In genomic region chr2:130588698-130589458, GRCh38 we compare ENCODE assay signal across 12 cellular contexts. TPM values are rescaled to one million over a fixed set of nuclear protein-coding genes. Genes with fewer than 3 reads are reported as not detected.
DNase-seq lines count a peak whose midpoint lies in the region; ATAC-seq and TF ChIP-seq lines count a peak whose summit lies in the region.
"Not testable (repeated sequence)": the region's sequence is repeated elsewhere in the genome, so short reads cannot be mapped to it uniquely, and the experiment has no call there.
"Had no signal": no experiment of that assay in that cellular context is flagged by ENCODE, and none has a peak within 500 bp of the region (broad histone marks: within the 10 kb centered on the region; RNA-seq: fewer than 3 reads in every experiment).

No MANE protein-coding gene starts in this region.

- intact Hi-C loops in activated CD4-positive, alpha-beta T cell treated with anti-CD3 and anti-CD28 coated beads for 36 hours (cut with DNase I, micrococcal nuclease) = loop anchor here in 1 of 2 experiments (10.0 kb wide), 1 partner anchor 136 kb away; the partner anchor contains the start of gene GPR148
- intact Hi-C loops in natural killer cell (cut with micrococcal nuclease) = not testable (repeated sequence)

- TF ChIP-seq CTCF in natural killer cell (IDR thresholded peaks at IDR 0.05) = not testable (repeated sequence)

- POLR2A ChIA-PET in activated CD4-positive, alpha-beta T cell treated with anti-CD3 and anti-CD28 coated beads for 36 hours (lab: Charles Lee) = not testable (repeated sequence)

- not testable (repeated sequence) for H3K4me1 Mint-ChIP-seq in activated CD4-positive, alpha-beta T cell treated with anti-CD3 and anti-CD28 coated beads for 36 hours; natural killer cell

- H3K27me3 Mint-ChIP-seq in activated CD4-positive, alpha-beta T cell treated with anti-CD3 and anti-CD28 coated beads for 36 hours; natural killer cell (ENCODE audit: low read depth in 2 of 2): not testable (repeated sequence)

- H3K4me3 Mint-ChIP-seq in activated CD4-positive, alpha-beta T cell treated with anti-CD3 and anti-CD28 coated beads for 36 hours; natural killer cell: not testable (repeated sequence)

- ATAC-seq in GM18867 (IDR thresholded peaks at IDR 0.05; ENCODE audit: unreplicated experiment) = peak; percentile 77
- ATAC-seq in GM21381 (IDR thresholded peaks at IDR 0.05; ENCODE audit: unreplicated experiment) = peak; percentile 76
- ATAC-seq in HG02870 (IDR thresholded peaks at IDR 0.05; ENCODE audit: unreplicated experiment) = peak; percentile 79
- ATAC-seq in HG03378 (IDR thresholded peaks at IDR 0.05; ENCODE audit: unreplicated experiment) = peak; percentile 87
- peak; percentile 93 for ATAC-seq in activated CD4-positive, alpha-beta T cell treated with anti-CD3 and anti-CD28 coated beads for 36 hours
- ATAC-seq in activated naive CD4-positive, alpha-beta T cell treated with anti-CD3 and anti-CD28 coated beads, Interleukin-2, amount 50 U/mL, for 72 hours = peak; percentile 96 to 99
- peak; percentile 55 to 73 (median 68) for ATAC-seq in natural killer cell
- ATAC-seq in stimulated activated naive CD8-positive, alpha-beta T cell treated with anti-CD3 and anti-CD28 coated beads, Interleukin-15, Interleukin-2, amounts not matched to agents 100 U/mL and 50 U/mL, for 24 hours = peak; percentile 93

- CTCF ChIA-PET in activated CD4-positive, alpha-beta T cell treated with anti-CD3 and anti-CD28 coated beads for 36 hours (lab: Charles Lee) = not testable (repeated sequence)

- not testable (repeated sequence) for H3K27ac Mint-ChIP-seq in activated CD4-positive, alpha-beta T cell treated with anti-CD3 and anti-CD28 coated beads for 36 hours; activated naive CD4-positive, alpha-beta T cell treated with anti-CD3 and anti-CD28 coated beads, Interleukin-2, amount 50 U/mL, for 72 hours; natural killer cell

- not testable (repeated sequence) for H3K9me3 Mint-ChIP-seq in activated CD4-positive, alpha-beta T cell treated with anti-CD3 and anti-CD28 coated beads for 36 hours (ENCODE audit: low read depth); activated naive CD4-positive, alpha-beta T cell treated with anti-CD3 and anti-CD28 coated beads, Interleukin-2, amount 50 U/mL, for 72 hours; natural killer cell

- DNase-seq in activated CD4-positive, alpha-beta T cell treated with anti-CD3 and anti-CD28 coated beads for 36 hours = peak; percentile 49
- DNase-seq in activated naive CD4-positive, alpha-beta T cell treated with anti-CD3 and anti-CD28 coated beads, Interleukin-2, amount 50 U/mL, for 72 hours (ENCODE audit: low spot score in 2 of 2) = peak in 1 of 2 donors; percentile 55
- DNase-seq in natural killer cell = not testable (repeated sequence)
- peak; percentile 29 for DNase-seq in stimulated activated naive CD8-positive, alpha-beta T cell treated with anti-CD3 and anti-CD28 coated beads, Interleukin-15, Interleukin-2, amounts not matched to agents 100 U/mL and 50 U/mL, for 24 hours

- not testable (repeated sequence) for H3K36me3 Mint-ChIP-seq in activated CD4-positive, alpha-beta T cell treated with anti-CD3 and anti-CD28 coated beads for 36 hours (ENCODE audit: low read depth); activated naive CD4-positive, alpha-beta T cell treated with anti-CD3 and anti-CD28 coated beads, Interleukin-2, amount 50 U/mL, for 72 hours; natural killer cell

RNA-seq across cellular contexts. Expression of gene CFC1, which starts 10.5 kb away (rescaled TPM):
- total RNA-seq in activated CD4-positive, alpha-beta T cell treated with anti-CD3 and anti-CD28 coated beads for 36 hours = not detected
- total RNA-seq in activated naive CD4-positive, alpha-beta T cell treated with anti-CD3 and anti-CD28 coated beads, Interleukin-2, amount 50 U/mL, for 72 hours = not detected
- total RNA-seq in natural killer cell = not detected
- total RNA-seq: endothelial cell of umbilical vein, mesothelial cell of epicardium, renal cortical epithelial cell, tibial nerve had no signal

RNA-seq across cellular contexts. Expression of gene POTEJ, which starts 22.4 kb away (rescaled TPM):
- total RNA-seq in activated CD4-positive, alpha-beta T cell treated with anti-CD3 and anti-CD28 coated beads for 36 hours = not detected
- total RNA-seq in activated naive CD4-positive, alpha-beta T cell treated with anti-CD3 and anti-CD28 coated beads, Interleukin-2, amount 50 U/mL, for 72 hours = not detected
- total RNA-seq in natural killer cell = not detected
- total RNA-seq: mesothelial cell of epicardium, renal cortical epithelial cell, tibial nerve had no signal
